In genomic region chr5:106140101-106140500, GRCh38 we compare ENCODE assay signal across 1 cellular context.
TF ChIP-seq lines count a peak whose summit lies in the region.

No MANE protein-coding gene starts in this region.

TF ChIP-seq in HCT116, 20 proteins besides CTCF, POLR2A, EP300 and RAD21 (continued from another document):
- TF ChIP-seq, protein P1, sequence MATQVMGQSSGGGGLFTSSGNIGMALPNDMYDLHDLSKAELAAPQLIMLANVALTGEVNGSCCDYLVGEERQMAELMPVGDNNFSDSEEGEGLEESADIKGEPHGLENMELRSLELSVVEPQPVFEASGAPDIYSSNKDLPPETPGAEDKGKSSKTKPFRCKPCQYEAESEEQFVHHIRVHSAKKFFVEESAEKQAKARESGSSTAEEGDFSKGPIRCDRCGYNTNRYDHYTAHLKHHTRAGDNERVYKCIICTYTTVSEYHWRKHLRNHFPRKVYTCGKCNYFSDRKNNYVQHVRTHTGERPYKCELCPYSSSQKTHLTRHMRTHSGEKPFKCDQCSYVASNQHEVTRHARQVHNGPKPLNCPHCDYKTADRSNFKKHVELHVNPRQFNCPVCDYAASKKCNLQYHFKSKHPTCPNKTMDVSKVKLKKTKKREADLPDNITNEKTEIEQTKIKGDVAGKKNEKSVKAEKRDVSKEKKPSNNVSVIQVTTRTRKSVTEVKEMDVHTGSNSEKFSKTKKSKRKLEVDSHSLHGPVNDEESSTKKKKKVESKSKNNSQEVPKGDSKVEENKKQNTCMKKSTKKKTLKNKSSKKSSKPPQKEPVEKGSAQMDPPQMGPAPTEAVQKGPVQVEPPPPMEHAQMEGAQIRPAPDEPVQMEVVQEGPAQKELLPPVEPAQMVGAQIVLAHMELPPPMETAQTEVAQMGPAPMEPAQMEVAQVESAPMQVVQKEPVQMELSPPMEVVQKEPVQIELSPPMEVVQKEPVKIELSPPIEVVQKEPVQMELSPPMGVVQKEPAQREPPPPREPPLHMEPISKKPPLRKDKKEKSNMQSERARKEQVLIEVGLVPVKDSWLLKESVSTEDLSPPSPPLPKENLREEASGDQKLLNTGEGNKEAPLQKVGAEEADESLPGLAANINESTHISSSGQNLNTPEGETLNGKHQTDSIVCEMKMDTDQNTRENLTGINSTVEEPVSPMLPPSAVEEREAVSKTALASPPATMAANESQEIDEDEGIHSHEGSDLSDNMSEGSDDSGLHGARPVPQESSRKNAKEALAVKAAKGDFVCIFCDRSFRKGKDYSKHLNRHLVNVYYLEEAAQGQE (IDR thresholded peaks at IDR 0.05; ENCODE audit: low read depth): no peak
- no peak for TF ChIP-seq ZNF274 (IDR thresholded peaks at IDR 0.05; ENCODE audit: low read depth, low read length)
- TF ChIP-seq EGR1 (IDR thresholded peaks at IDR 0.05; ENCODE audit: low read depth): no peak
